ENCODE assay signal across 8 cellular contexts in the genomic region with DNA sequence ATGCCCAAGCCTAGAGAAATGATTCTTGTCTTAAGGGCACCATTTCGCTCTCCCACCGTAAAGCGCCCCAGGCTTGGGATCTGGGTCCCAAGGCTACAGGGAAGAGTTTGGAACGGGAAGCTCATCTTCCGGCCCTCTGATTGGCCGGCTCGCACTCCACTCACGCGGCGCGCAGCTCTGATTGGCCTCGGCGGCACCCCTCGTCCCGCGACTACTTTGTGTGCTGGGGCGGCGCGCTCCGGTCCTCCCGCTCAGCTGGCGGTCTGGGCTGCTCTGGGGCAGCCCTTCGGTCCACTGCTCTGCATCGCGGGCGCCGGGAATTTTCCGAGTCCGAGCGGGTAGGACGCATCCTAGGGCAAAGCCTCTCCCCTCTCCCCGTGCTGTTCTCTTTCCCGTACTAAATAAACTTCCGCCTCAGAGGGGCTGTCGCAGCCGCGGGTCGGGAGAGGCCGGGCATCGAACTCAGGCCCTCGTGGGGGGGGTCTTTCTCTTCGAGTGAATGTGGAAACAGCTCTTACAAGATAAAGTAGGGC. TPM values are rescaled to one million over a fixed set of nuclear protein-coding genes. Genes with fewer than 3 reads are reported as not detected.
DNase-seq lines count a peak whose midpoint lies in the region; ATAC-seq, FAIRE-seq and TF ChIP-seq lines count a peak whose summit lies in the region.

No MANE protein-coding gene starts in this region.

- H3K9ac ChIP-seq in kidney (ENCODE audit: low read length in 2 of 2): peak overlapping the region; percentile 85 to 87

- TF ChIP-seq CTCF in AG04449 (IDR thresholded peaks at IDR 0.05; ENCODE audit: insufficient read depth, low read length, missing control alignments): no peak
- TF ChIP-seq CTCF in kidney (IDR thresholded peaks at IDR 0.05; ENCODE audit: borderline replicate concordance, extremely low read depth, insufficient read depth): no peak

- DNase-seq in AG04449 (ENCODE audit: low read depth, low spot score) (no peak), NCI-H2227 (lab: John Stamatoyannopoulos, UW; ENCODE audit: unreplicated experiment) (peak; percentile 92), cerebellar cortex (ENCODE audit: low spot score) (peak; percentile 93), kidney (peak; percentile 98)
- DNase-seq in stimulated activated CD4-positive, alpha-beta T cell treated with anti-CD3 and anti-CD28 coated beads, Interleukin-15, amount 100 ng/mL, for 1 hour (ENCODE audit: low read depth in 1 of 2, low spot score in 1 of 2): peak; percentile 61 to 66

- H3K36me3 ChIP-seq in kidney (ENCODE audit: control insufficient read depth in 1 of 2, insufficient read depth in 2 of 2, low read length in 2 of 2): no peaks in the 10 kb centered on the region

- intact Hi-C loops in kidney (cut with DNase I): loop anchor here (10.0 kb wide), 1 partner anchor 413 kb away; no protein-coding TSS in a partner anchor

- H3K27ac ChIP-seq in kidney (ENCODE audit: low read depth in 2 of 2, low read length in 2 of 2): peak overlapping the region; percentile 91 to 93

- peaks cover 3 to 4% of the 10 kb centered on the region in 2 donors for H3K4me1 ChIP-seq in kidney (ENCODE audit: control insufficient read depth in 1 of 2, insufficient read depth in 1 of 2, low read depth in 1 of 2, low read length in 2 of 2)

- FAIRE-seq in kidney (lab: Jason Lieb, UNC): peak; percentile 52

- peak overlapping the region; percentile 84 for H3K4me3 ChIP-seq in AG04449 (ENCODE audit: low read depth, low read length)
- H3K4me3 ChIP-seq in kidney (ENCODE audit: low read length in 2 of 2): peak overlapping the region; percentile 74 to 93

- no peaks in the 10 kb centered on the region for H3K9me3 ChIP-seq in kidney (ENCODE audit: control insufficient read depth in 1 of 2, low read length in 2 of 2)

- ATAC-seq in GM18867 (IDR thresholded peaks at IDR 0.05; ENCODE audit: unreplicated experiment) (peak; percentile 63), HG03103 (IDR thresholded peaks at IDR 0.05; ENCODE audit: low read depth, unreplicated experiment) (peak; percentile 39)
- peak; percentile 59 to 62 for ATAC-seq in activated CD4-positive, CD25-positive, alpha-beta regulatory T cell treated with anti-CD3 and anti-CD28 coated beads, Interleukin-2, amount 50 U/mL, for 24 hours

- POLR2A ChIA-PET in AG04449 (lab: Yijun Ruan, JAX): interaction anchor here (0.9 to 1.6 kb wide), 8 partner anchors 79 to 242 kb away, joined by 3 to 10 read pairs (median 4); no protein-coding TSS in a partner anchor

- CTCF ChIA-PET in AG04449 (lab: Yijun Ruan, JAX): interaction anchor here (0.7 to 11.0 kb wide), 30 partner anchors 8 to 660 kb away, joined by 3 to 229 read pairs (median 4); no protein-coding TSS in a partner anchor

RNA-seq across cellular contexts. Expression of a gene that starts 0.8 kb away (rescaled TPM):
- total RNA-seq in kidney: 49.6 TPM
- polyA plus RNA-seq in kidney (ENCODE audit: insufficient read depth, low read depth, low replicate concordance): 8.2 TPM
